8 cellular contexts compared by ENCODE assay signal in genomic region chr1:3618904-3619671, GRCh38. TPM values are rescaled to one million over a fixed set of nuclear protein-coding genes. Genes with fewer than 3 reads are reported as not detected.
DNase-seq lines count a peak whose midpoint lies in the region; TF ChIP-seq lines count a peak whose summit lies in the region.

No MANE protein-coding gene starts in this region.

- 17 to 26% methylated on average over 21 of the region's 21 CpGs for WGBS in lower leg skin, 2 donors

- TF ChIP-seq CTCF in C4-2B (conservative IDR thresholded peaks at IDR 0.05): peak; percentile 93
- peak in 1 of 3 donors; percentile 86 for TF ChIP-seq CTCF in lower leg skin (IDR thresholded peaks at IDR 0.05)

- in situ Hi-C loops in HAP-1 (cut with MboI; ENCODE audit: low sequenced_read_pairs): no loop called here

- H3K9me3 ChIP-seq in HAP-1: no peaks in the 10 kb centered on the region

- no peaks in the 10 kb centered on the region for H3K36me3 ChIP-seq in HAP-1 (replicated peaks)

- H3K27ac ChIP-seq in C4-2B: no peak overlapping the region

- DNase-seq in HAP-1 (ENCODE audit: low spot score in 2 of 2): peak; percentile 65 to 82
- peak; percentile 49 to 77 for DNase-seq in NCI-H526 (lab: John Stamatoyannopoulos, UW)
- peak; percentile 73 for DNase-seq in activated CD4-positive, alpha-beta T cell treated with anti-CD3 and anti-CD28 coated beads, Interleukin-2, amount 50 U/mL, for 1 hour
- DNase-seq in dedifferentiated amniotic fluid mesenchymal stem cell (ENCODE audit: extremely low spot score): peak; percentile 78
- DNase-seq in lower leg skin (ENCODE audit: low spot score in 2 of 2): peak; percentile 81 to 93
- peak in 2 of 3 experiments; percentile 36 to 68 for DNase-seq in stimulated activated CD4-positive, alpha-beta T cell treated with anti-CD3 and anti-CD28 coated beads, TNF-alpha, amount 100 ng/mL, for 4 hours (ENCODE audit: low read depth in 3 of 3)
- no peak for DNase-seq in NCI-H510A (lab: John Stamatoyannopoulos, UW)

- intact Hi-C loops in lower leg skin (cut with DNase I; ENCODE audit: low total_unique reads): loop anchor here (5.0 kb wide), 1 partner anchor 167 kb away; the partner anchor contains the start of gene ARHGEF16

- H3K4me3 ChIP-seq in HAP-1 (no peak overlapping the region), lower leg skin (ENCODE audit: low read depth, poor library complexity, severe bottlenecking) (no peak overlapping the region)

- H3K27me3 ChIP-seq in HAP-1 (ENCODE audit: low read depth): 0 out of 2 replicates have a peak, but pooled peaks cover 2% of the 10 kb centered on the region

- TF ChIP-seq POLR2A in lower leg skin (IDR thresholded peaks at IDR 0.05): no peak

- H3K4me1 ChIP-seq in HAP-1: no peaks in the 10 kb centered on the region; the same call in 1 of the 2 replicates

RNA-seq across cellular contexts. Expression of gene TPRG1L, which starts 5.7 kb away (rescaled TPM):
- total RNA-seq in lower leg skin: 10 to 100 TPM; 44.1 to 54.3 (median 52.2) TPM

RNA-seq across cellular contexts. Expression of gene MEGF6, which starts 7.8 kb away (rescaled TPM):
- 100 to 1,000 TPM in 1 of 4 donors, 10 to 100 TPM in 3; 81.1 to 147 (median 86.1) TPM for total RNA-seq in lower leg skin

RNA-seq across cellular contexts. Expression of gene WRAP73, which starts 30.8 kb away (rescaled TPM):
- 10 to 100 TPM; 12.5 to 20.6 (median 15.3) TPM for total RNA-seq in lower leg skin

RNA-seq across cellular contexts. Expression of gene TP73, which starts 33.2 kb away (rescaled TPM):
- 10 to 100 TPM in 2 of 4 donors, 1 to 10 TPM in 2; 5.8 to 23.6 (median 11.0) TPM for total RNA-seq in lower leg skin
